Comparison of ENCODE assay signal across 7 cellular contexts in the genomic region with DNA sequence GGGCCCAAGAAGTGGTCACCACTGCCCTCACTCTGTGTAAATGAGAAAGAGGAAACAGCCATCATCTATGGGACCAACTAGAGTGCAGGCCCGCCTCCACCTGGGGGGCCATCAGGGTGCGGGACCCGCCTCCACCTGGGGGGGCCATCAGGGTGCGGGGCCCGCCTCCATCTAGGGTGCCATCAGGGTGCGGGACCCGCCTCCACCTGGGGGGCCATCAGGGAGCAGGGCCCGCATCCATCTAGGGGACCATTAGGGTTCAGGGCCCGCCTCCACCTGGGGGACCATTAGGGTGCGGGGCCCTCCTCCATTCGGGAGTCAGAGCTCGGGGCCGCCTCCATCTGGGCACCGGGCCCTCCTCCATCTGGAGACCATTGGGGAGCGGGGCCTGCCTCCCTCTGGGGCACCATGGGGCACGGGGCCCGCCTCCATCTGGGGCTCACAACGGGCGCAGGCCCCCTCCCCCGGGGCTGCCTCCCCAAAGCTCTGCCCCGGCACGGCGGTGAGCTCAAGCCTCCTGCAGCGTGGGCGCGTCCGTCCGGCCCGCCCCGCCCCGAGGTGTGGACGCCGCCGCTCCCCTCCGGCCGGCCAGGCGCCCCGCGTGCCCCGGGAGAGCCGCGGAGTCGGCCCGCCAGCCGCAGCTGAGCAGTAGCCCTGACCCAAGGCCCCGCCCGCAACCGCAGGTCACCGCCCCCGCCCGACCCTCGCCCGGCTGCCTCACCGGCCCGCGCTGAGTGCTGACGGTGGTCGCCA. TPM values are rescaled to one million over a fixed set of nuclear protein-coding genes. Genes with fewer than 3 reads are reported as not detected.
DNase-seq lines count a peak whose midpoint lies in the region; ATAC-seq and TF ChIP-seq lines count a peak whose summit lies in the region.

No MANE protein-coding gene starts in this region.

- H3K9me3 ChIP-seq in HEK293 (ENCODE audit: control insufficient read depth, insufficient read depth, low read depth, low read length), result no peaks in the 10 kb centered on the region
- H3K9me3 ChIP-seq in NT2/D1 (ENCODE audit: insufficient read depth, low read length), result peaks cover 22% of the 10 kb centered on the region
- no peaks in the 10 kb centered on the region for H3K9me3 ChIP-seq in effector memory CD4-positive, alpha-beta T cell (ENCODE audit: control insufficient read depth, low read length)

- peak overlapping the region; percentile 80 to 92 (median 86) for H3K4me3 Mint-ChIP-seq in naive B cell

- POLR2A ChIA-PET in HEK293 (lab: Yijun Ruan, JAX), result interaction anchor here (1.0 to 1.1 kb wide), 2 partner anchors 19 to 74 kb away, joined by 3 read pairs; no protein-coding TSS in a partner anchor

- CTCF ChIA-PET in HEK293 (lab: Yijun Ruan, JAX), result no interaction called here

- peak; percentile 60 for ATAC-seq in GM18511 (IDR thresholded peaks at IDR 0.05; ENCODE audit: unreplicated experiment)
- ATAC-seq in naive B cell (ENCODE audit: low read depth in 2 of 2), result peak; percentile 0

- H3K4me1 ChIP-seq in HEK293 (ENCODE audit: control insufficient read depth, insufficient read depth, low read length), result no peaks in the 10 kb centered on the region
- peaks cover 2% of the 10 kb centered on the region for H3K4me1 ChIP-seq in NT2/D1 (ENCODE audit: insufficient read depth, insufficient read length)
- peaks cover 29% of the 10 kb centered on the region for H3K4me1 ChIP-seq in effector memory CD4-positive, alpha-beta T cell (ENCODE audit: control insufficient read depth, insufficient read depth, low read length, poor library complexity, severe bottlenecking)

- DNase-seq in NT2/D1 (ENCODE audit: low read depth, low spot score), result no peak
- peak in 2 of 3 donors; percentile 13 for DNase-seq in effector memory CD4-positive, alpha-beta T cell
- no peak for DNase-seq in naive B cell
- no peak for DNase-seq in mesenteric fat pad (ENCODE audit: low spot score)
- no peak for DNase-seq in HK-2 (ENCODE audit: unreplicated experiment)

- H3K27me3 ChIP-seq in NT2/D1 (ENCODE audit: insufficient read depth, insufficient read length), result peaks cover 6% of the 10 kb centered on the region
- no peaks in the 10 kb centered on the region for H3K27me3 ChIP-seq in effector memory CD4-positive, alpha-beta T cell (replicated peaks; ENCODE audit: control insufficient read depth, insufficient read depth, low read length, poor library complexity, severe bottlenecking)

- peak overlapping the region; percentile 86 for H3K9ac ChIP-seq in NT2/D1 (ENCODE audit: insufficient read length, low read depth)

- H3K36me3 ChIP-seq in HEK293 (ENCODE audit: control insufficient read depth in 2 of 2, insufficient read depth in 1 of 2, low read length in 2 of 2) (peaks cover 0 to 36% of the 10 kb centered on the region in 2 experiments; a peak in 1 of 3 replicates), NT2/D1 (ENCODE audit: insufficient read depth, insufficient read length, low read length) (peaks cover 33% of the 10 kb centered on the region)
- H3K36me3 ChIP-seq in effector memory CD4-positive, alpha-beta T cell (ENCODE audit: control insufficient read depth, insufficient read depth, low read length), result no peaks in the 10 kb centered on the region

- H3K27ac ChIP-seq in HEK293 (ENCODE audit: extremely low read depth, low read depth, low read length), result peak overlapping the region; percentile 13; the same call in 1 of the 2 replicates
- H3K27ac ChIP-seq in effector memory CD4-positive, alpha-beta T cell (ENCODE audit: insufficient read depth, low read length, poor library complexity, severe bottlenecking), result peak overlapping the region; percentile 68

- TF ChIP-seq CTCF in HEK293 (tag by site-specific recombination; IDR thresholded peaks at IDR 0.05), result no peak

- H3K27me3 Mint-ChIP-seq in naive B cell, result no peaks in the 10 kb centered on the region

- peak overlapping the region; percentile 77 for H3K4me3 ChIP-seq in HEK293 (ENCODE audit: low read depth, low read length)
- peak overlapping the region; percentile 77 for H3K4me3 ChIP-seq in NT2/D1 (ENCODE audit: insufficient read length, low read depth)
- peak overlapping the region; percentile 61 for H3K4me3 ChIP-seq in effector memory CD4-positive, alpha-beta T cell (ENCODE audit: insufficient read depth, low read depth, low read length, poor library complexity, severe bottlenecking)

- peak overlapping the region in 5 of 6 donors; percentile 64 to 97 (median 87) for H3K27ac Mint-ChIP-seq in naive B cell

- H3K4me1 Mint-ChIP-seq in naive B cell, result peaks cover 32 to 61% (median 57%) of the 10 kb centered on the region in 3 donors

- peaks cover 5 to 6% of the 10 kb centered on the region in 2 donors for H3K36me3 Mint-ChIP-seq in naive B cell

- H3K9me3 Mint-ChIP-seq in naive B cell, result peaks cover 0 to 19% (median 10%) of the 10 kb centered on the region in 7 donors

TF ChIP-seq in HEK293, 187 proteins besides CTCF, POLR2A, EP300 and RAD21:
- TF ChIP-seq SP2 (tag by site-specific recombination; IDR thresholded peaks at IDR 0.05) (peak; percentile 68), ZBTB8A (tag by site-specific recombination; IDR thresholded peaks at IDR 0.05) (peak; percentile 79), GLIS2 (tag by site-specific recombination; IDR thresholded peaks at IDR 0.05) (peak; percentile 84), GLIS1 (tag by site-specific recombination; IDR thresholded peaks at IDR 0.05) (peak; percentile 94), ZNF830 (tag by site-specific recombination; IDR thresholded peaks at IDR 0.05; ENCODE audit: low read depth) (no peak), ZNF792 (tag by site-specific recombination; IDR thresholded peaks at IDR 0.05) (no peak), SP7 (tag by site-specific recombination; IDR thresholded peaks at IDR 0.05) (0 out of 2 replicates have a peak, but pooled peaks have one; percentile 31), SP3 (tag by site-specific recombination; IDR thresholded peaks at IDR 0.05) (peak; percentile 84), ZNF37A (tag by site-specific recombination; IDR thresholded peaks at IDR 0.05) (no peak), ZBTB48 (tag by site-specific recombination; IDR thresholded peaks at IDR 0.05) (peak; percentile 40; the same call in 1 of the 2 replicates), PRDM1 (tag by site-specific recombination; IDR thresholded peaks at IDR 0.05) (no peak), ZIC2 (tag by site-specific recombination; IDR thresholded peaks at IDR 0.05) (peak; percentile 60)
TF ChIP-seq in HEK293: peak in this region for 8.

RNA-seq across cellular contexts. Expression of a gene that starts 0.5 kb away (rescaled TPM):
- 10 to 100 TPM; 29.4 to 59.0 (median 42.8) TPM for polyA plus RNA-seq in naive B cell (ENCODE audit: low read depth in 6 of 6)
- 63.6 TPM for total RNA-seq in mesenteric fat pad

Comparison
In these comparisons a context has a peak if more than half of its experiments do, and no peak if none do; other contexts are left out.
1. DNase-seq: peak in effector memory CD4-positive, alpha-beta T cell (2 of 3); none in NT2/D1 (single experiment), naive B cell (single experiment), mesenteric fat pad (single experiment) and HK-2 (single experiment).
2. Peak in every context shown above with its lines, with median percentiles within 50 percentile points of each other: H3K4me3 ChIP-seq.